Comparison of ENCODE assay signal across 9 cellular contexts in the genomic region with DNA sequence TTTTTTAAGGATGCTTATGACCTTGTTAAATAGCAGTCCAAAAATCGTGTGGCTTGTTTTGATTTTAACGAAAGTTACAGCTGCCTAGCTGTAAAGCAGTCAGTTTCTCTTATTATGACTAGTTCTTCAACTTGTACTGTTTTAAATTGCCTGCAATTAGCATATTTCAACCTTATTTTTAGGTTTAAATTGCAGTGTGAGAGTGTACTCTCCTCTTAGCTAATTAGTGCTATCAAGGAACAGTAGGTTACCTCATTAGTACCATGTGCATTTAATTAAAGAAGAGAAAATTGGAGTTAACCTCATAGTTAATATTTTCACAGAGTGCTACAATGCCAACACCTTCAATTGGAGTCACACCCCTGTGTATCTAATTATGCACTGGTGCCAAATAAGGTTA.
"Had no signal": no experiment of that assay in that cellular context is flagged by ENCODE, and none has a peak within 500 bp of the region (broad histone marks: within the 10 kb centered on the region; RNA-seq: fewer than 3 reads in every experiment).

No MANE protein-coding gene starts in this region.

- H3K27ac ChIP-seq: GM23248 had no signal

- H3K9me3 ChIP-seq: HAP-1 had no signal

- H3K9ac ChIP-seq: GM23248 had no signal

- H2AFZ ChIP-seq: GM23248 had no signal

- H3K4me3 ChIP-seq: GM23248, HAP-1, K562 had no signal

- H3K4me1 ChIP-seq: HAP-1 had no signal

- H3K36me3 ChIP-seq: HAP-1 had no signal

- ATAC-seq: HCT116, K562 had no signal

- DNase-seq: GM23248, GOT3, H7, HFFc6, IMR-90, KG1 had no signal
